1 cellular context compared by ENCODE assay signal in the genomic region with DNA sequence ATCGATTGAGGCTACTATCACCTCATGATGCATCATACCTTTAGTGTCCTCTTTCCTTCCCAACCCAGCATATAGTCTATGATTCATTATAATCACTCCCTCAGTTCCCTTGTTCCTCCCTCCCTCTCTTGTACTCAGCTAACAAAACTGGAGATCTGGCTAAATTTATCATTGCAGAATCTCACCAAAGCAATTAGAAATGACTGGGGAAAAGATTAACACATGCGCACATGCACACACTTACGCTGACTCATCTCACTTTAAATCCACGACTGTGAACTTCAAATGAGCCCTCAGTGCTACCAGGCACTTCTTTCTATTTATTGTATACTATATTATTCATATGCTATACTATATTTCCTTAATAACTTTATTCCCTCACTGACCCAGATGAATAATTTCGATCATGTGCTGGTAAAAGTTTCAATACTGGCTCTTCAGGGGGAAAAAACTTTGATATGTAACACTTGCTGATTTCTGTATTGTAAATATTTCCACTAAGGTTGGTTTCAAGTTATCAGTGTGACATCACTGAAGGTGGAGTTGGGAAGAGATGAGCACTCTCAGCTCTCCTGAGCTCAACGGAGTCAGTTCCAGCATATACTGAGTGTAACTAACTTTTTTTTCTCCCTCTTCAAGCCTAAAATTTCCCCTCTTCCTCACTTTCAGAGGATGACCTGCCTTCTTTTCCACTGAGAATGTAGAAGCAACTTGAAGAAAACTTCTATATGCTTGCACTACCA.
TF ChIP-seq lines count a peak whose summit lies in the region.

No MANE protein-coding gene starts in this region.

TF ChIP-seq in GM23338, 12 proteins besides CTCF, POLR2A, EP300 and RAD21 (continued from another document):
- TF ChIP-seq, protein P1, sequence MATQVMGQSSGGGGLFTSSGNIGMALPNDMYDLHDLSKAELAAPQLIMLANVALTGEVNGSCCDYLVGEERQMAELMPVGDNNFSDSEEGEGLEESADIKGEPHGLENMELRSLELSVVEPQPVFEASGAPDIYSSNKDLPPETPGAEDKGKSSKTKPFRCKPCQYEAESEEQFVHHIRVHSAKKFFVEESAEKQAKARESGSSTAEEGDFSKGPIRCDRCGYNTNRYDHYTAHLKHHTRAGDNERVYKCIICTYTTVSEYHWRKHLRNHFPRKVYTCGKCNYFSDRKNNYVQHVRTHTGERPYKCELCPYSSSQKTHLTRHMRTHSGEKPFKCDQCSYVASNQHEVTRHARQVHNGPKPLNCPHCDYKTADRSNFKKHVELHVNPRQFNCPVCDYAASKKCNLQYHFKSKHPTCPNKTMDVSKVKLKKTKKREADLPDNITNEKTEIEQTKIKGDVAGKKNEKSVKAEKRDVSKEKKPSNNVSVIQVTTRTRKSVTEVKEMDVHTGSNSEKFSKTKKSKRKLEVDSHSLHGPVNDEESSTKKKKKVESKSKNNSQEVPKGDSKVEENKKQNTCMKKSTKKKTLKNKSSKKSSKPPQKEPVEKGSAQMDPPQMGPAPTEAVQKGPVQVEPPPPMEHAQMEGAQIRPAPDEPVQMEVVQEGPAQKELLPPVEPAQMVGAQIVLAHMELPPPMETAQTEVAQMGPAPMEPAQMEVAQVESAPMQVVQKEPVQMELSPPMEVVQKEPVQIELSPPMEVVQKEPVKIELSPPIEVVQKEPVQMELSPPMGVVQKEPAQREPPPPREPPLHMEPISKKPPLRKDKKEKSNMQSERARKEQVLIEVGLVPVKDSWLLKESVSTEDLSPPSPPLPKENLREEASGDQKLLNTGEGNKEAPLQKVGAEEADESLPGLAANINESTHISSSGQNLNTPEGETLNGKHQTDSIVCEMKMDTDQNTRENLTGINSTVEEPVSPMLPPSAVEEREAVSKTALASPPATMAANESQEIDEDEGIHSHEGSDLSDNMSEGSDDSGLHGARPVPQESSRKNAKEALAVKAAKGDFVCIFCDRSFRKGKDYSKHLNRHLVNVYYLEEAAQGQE (IDR thresholded peaks at IDR 0.05; ENCODE audit: unreplicated experiment): no peak
- TF ChIP-seq NANOG (IDR thresholded peaks at IDR 0.05; ENCODE audit: borderline replicate concordance) (no peak), ZNF331 (CRISPR knock-in tag; IDR thresholded peaks at IDR 0.05; ENCODE audit: low read depth) (no peak), POLR2AphosphoS5 (IDR thresholded peaks at IDR 0.05; ENCODE audit: low read depth) (no peak), ZNF114 (CRISPR knock-in tag; IDR thresholded peaks at IDR 0.05) (no peak), JUNB (IDR thresholded peaks at IDR 0.05; ENCODE audit: unreplicated experiment) (no peak), STAT1 (IDR thresholded peaks at IDR 0.05; ENCODE audit: unreplicated experiment) (no peak)
- TF ChIP-seq, protein P2, sequence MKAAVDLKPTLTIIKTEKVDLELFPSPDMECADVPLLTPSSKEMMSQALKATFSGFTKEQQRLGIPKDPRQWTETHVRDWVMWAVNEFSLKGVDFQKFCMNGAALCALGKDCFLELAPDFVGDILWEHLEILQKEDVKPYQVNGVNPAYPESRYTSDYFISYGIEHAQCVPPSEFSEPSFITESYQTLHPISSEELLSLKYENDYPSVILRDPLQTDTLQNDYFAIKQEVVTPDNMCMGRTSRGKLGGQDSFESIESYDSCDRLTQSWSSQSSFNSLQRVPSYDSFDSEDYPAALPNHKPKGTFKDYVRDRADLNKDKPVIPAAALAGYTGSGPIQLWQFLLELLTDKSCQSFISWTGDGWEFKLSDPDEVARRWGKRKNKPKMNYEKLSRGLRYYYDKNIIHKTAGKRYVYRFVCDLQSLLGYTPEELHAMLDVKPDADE (IDR thresholded peaks at IDR 0.05): no peak
- TF ChIP-seq, protein P3, sequence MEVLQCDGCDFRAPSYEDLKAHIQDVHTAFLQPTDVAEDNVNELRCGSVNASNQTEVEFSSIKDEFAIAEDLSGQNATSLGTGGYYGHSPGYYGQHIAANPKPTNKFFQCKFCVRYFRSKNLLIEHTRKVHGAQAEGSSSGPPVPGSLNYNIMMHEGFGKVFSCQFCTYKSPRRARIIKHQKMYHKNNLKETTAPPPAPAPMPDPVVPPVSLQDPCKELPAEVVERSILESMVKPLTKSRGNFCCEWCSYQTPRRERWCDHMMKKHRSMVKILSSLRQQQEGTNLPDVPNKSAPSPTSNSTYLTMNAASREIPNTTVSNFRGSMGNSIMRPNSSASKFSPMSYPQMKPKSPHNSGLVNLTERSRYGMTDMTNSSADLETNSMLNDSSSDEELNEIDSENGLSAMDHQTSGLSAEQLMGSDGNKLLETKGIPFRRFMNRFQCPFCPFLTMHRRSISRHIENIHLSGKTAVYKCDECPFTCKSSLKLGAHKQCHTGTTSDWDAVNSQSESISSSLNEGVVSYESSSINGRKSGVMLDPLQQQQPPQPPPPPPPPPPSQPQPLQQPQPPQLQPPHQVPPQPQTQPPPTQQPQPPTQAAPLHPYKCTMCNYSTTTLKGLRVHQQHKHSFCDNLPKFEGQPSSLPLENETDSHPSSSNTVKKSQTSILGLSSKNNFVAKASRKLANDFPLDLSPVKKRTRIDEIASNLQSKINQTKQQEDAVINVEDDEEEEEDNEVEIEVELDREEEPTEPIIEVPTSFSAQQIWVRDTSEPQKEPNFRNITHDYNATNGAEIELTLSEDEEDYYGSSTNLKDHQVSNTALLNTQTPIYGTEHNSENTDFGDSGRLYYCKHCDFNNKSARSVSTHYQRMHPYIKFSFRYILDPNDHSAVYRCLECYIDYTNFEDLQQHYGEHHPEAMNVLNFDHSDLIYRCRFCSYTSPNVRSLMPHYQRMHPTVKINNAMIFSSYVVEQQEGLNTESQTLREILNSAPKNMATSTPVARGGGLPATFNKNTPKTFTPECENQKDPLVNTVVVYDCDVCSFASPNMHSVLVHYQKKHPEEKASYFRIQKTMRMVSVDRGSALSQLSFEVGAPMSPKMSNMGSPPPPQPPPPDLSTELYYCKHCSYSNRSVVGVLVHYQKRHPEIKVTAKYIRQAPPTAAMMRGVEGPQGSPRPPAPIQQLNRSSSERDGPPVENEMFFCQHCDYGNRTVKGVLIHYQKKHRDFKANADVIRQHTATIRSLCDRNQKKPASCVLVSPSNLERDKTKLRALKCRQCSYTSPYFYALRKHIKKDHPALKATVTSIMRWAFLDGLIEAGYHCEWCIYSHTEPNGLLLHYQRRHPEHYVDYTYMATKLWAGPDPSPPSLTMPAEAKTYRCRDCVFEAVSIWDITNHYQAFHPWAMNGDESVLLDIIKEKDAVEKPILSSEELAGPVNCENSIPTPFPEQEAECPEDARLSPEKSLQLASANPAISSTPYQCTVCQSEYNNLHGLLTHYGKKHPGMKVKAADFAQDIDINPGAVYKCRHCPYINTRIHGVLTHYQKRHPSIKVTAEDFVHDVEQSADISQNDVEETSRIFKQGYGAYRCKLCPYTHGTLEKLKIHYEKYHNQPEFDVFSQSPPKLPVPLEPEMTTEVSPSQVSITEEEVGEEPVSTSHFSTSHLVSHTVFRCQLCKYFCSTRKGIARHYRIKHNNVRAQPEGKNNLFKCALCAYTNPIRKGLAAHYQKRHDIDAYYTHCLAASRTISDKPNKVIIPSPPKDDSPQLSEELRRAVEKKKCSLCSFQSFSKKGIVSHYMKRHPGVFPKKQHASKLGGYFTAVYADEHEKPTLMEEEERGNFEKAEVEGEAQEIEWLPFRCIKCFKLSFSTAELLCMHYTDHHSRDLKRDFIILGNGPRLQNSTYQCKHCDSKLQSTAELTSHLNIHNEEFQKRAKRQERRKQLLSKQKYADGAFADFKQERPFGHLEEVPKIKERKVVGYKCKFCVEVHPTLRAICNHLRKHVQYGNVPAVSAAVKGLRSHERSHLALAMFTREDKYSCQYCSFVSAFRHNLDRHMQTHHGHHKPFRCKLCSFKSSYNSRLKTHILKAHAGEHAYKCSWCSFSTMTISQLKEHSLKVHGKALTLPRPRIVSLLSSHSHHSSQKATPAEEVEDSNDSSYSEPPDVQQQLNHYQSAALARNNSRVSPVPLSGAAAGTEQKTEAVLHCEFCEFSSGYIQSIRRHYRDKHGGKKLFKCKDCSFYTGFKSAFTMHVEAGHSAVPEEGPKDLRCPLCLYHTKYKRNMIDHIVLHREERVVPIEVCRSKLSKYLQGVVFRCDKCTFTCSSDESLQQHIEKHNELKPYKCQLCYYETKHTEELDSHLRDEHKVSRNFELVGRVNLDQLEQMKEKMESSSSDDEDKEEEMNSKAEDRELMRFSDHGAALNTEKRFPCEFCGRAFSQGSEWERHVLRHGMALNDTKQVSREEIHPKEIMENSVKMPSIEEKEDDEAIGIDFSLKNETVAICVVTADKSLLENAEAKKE (CRISPR knock-in tag; IDR thresholded peaks at IDR 0.05): no peak
